25 cellular contexts compared by ENCODE assay signal in the genomic region with DNA sequence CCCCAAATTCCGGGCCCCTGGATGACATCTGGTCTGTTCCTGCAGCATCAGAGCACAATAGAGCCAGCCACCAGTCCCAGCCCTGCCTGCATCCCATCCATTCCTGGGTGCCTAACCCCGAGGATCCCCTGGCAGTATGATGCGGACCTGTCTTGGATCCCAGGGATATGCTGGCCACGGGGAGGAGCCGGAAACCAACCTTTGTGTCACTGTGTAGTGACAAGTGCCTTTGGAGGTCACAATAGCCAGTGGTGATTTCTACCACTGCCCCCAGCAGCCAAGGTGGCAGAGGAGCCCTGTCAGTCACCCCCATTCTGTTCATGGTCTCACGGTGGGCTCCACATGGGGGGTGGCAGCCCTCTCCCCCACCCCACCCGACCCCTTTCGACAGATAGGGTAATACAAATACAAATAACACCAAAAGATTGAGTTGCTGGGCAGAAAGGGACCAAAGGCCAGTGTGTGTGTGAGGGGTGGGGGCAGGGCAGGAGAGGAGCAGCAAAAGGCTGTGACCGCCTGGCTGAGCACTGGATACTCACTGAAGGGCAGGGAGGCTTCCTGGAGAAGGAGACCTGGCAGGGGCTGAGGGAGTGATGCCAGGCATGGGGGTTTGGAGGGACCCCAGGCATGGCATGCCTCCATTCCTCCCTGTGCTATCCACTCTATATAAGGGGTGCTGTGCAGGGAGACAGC. TPM values are rescaled to one million over a fixed set of nuclear protein-coding genes. Genes with fewer than 3 reads are reported as not detected.
"Had no signal": no experiment of that assay in that cellular context is flagged by ENCODE, and none has a peak within 500 bp of the region (broad histone marks: within the 10 kb centered on the region; RNA-seq: fewer than 3 reads in every experiment).

No MANE protein-coding gene starts in this region.

- H3K27me3 ChIP-seq: left lung, ovary, sigmoid colon, tibial nerve, upper lobe of right lung had no signal

- DNase-seq: heart left ventricle; hypothalamus; immature natural killer cell; kidney; left colon; left lung; lower lobe of right lung; mammary epithelial cell; mesenchymal stem cell; naive thymus-derived CD8-positive, alpha-beta T cell; ovary; retina; right cardiac atrium; sigmoid colon; small intestine; spleen; stimulated activated CD4-positive, alpha-beta T cell treated with anti-CD3 and anti-CD28 coated beads, Interleukin-4, amount 100 ng/mL, for 24 hours; stimulated activated naive CD4-positive, alpha-beta T cell treated with Interleukin-2 at 50 U/mL for 16 hours; stimulated activated naive CD8-positive, alpha-beta T cell treated with anti-CD3 and anti-CD28 coated beads, Interleukin-15, amount 100 ng/mL, for 72 hours; upper lobe of right lung had no signal

- H3K4me1 ChIP-seq: prostate gland, tibial nerve had no signal

- H3K36me3 ChIP-seq: heart left ventricle, left lung, lower lobe of right lung, ovary, prostate gland, sigmoid colon, spleen, tibial nerve, upper lobe of right lung had no signal

- H3K9me3 ChIP-seq: heart left ventricle, left lung, lower lobe of right lung, ovary, prostate gland, sigmoid colon, spleen, tibial nerve, upper lobe of right lung had no signal

- H3K27ac ChIP-seq: heart left ventricle, left lung, lower lobe of right lung, ovary, prostate gland, sigmoid colon, spleen, tibial nerve, upper lobe of right lung had no signal

- ATAC-seq: heart left ventricle; left colon; left lung; lower lobe of right lung; naive thymus-derived CD8-positive, alpha-beta T cell; right cardiac atrium; stimulated activated memory B cell treated with anti-CD40 and anti-IgM and Interleukin-4, amounts not matched to agents 10 μg/mL and 1 μg/mL and 100 μg/mL, for 72 hours; stimulated activated naive CD8-positive, alpha-beta T cell treated with anti-CD3 and anti-CD28 coated beads, Interleukin-15, amount 100 ng/mL, for 72 hours; upper lobe of right lung had no signal

- FAIRE-seq: islet of Langerhans, kidney, small intestine, urothelium cell line had no signal

- H3K4me3 ChIP-seq: heart left ventricle, left lung, lower lobe of right lung, ovary, prostate gland, sigmoid colon, spleen, tibial nerve, upper lobe of right lung had no signal

RNA-seq across cellular contexts. Expression of a gene that starts 29.0 kb away (rescaled TPM):
- total RNA-seq: mammary epithelial cell; naive thymus-derived CD8-positive, alpha-beta T cell had no signal
- polyA plus RNA-seq: immature natural killer cell, mammary epithelial cell had no signal
